20 cellular contexts compared by ENCODE assay signal in the genomic region with DNA sequence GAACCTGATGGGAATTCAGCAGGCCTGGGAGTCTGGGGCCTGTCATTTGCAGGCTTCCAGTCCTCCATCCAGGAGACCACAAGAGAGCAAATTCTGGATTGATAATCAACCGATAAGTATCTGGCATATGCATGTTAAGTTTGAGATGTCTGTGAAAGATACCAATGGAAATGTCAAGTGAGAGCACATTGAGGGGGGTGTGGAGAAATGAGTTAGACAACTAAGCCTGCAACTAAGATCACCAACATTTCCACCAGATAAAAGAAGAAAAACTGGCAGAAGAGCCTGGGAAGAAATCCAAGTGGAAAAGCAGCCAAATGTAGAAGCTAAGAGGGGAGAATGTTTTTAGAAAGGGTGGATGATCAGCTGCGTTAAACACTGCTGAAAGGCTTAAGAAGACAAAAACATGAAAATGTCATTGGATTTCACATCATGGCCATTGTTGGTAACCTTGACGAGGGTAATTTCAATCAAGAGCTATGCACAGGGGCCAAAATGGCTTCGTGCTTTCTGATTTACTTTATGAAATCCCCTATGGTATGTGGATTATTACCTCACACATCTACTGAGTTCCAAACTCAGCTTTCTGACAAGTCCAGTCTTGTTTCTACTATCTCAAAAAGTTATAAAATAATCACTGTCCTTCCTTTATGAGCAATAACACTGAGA.
DNase-seq lines count a peak whose midpoint lies in the region; ATAC-seq and TF ChIP-seq lines count a peak whose summit lies in the region.
"Had no signal": no experiment of that assay in that cellular context is flagged by ENCODE, and none has a peak within 500 bp of the region (broad histone marks: within the 10 kb centered on the region; RNA-seq: fewer than 3 reads in every experiment).

No MANE protein-coding gene starts in this region.

- H4K8ac ChIP-seq in trophoblast cell (ENCODE audit: low read depth, low read length): no peak overlapping the region

- H3K4me1 ChIP-seq in GM23248 (ENCODE audit: insufficient read depth) (no peaks in the 10 kb centered on the region), heart right ventricle (peaks cover 0 to 22% (median 16%) of the 10 kb centered on the region in 9 donors), trophoblast cell (ENCODE audit: control insufficient read depth in 1 of 2, insufficient read depth in 2 of 2, low read length in 2 of 2) (peaks cover 3 to 6% of the 10 kb centered on the region in 2 experiments), SJCRH30 (no peaks in the 10 kb centered on the region)
- H3K4me1 ChIP-seq: upper lobe of right lung had no signal

- ATAC-seq in heart right ventricle: peak in 6 of 8 donors; percentile 52 to 80 (median 58)
- no peak for ATAC-seq in activated T-cell treated with anti-CD3 and anti-CD28 coated beads, Interleukin-2, amount 50 U/mL, for 72 hours (replicated peaks in 1 of 2)
- ATAC-seq: activated CD8-positive, alpha-beta T cell treated with anti-CD3 and anti-CD28 coated beads for 36 hours; esophagus mucosa; upper lobe of right lung had no signal

- peak overlapping the region; percentile 58 for H3K14ac ChIP-seq in trophoblast cell (ENCODE audit: low read length)

- no peak overlapping the region for H3K18ac ChIP-seq in trophoblast cell (ENCODE audit: low read length)

- H3K27ac ChIP-seq in GM23248 (no peak overlapping the region), heart right ventricle (peak overlapping the region in 6 of 10 donors; percentile 7 to 39 (median 26)), trophoblast cell (ENCODE audit: low read depth, low read length) (peak overlapping the region; percentile 88), SJCRH30 (no peak overlapping the region)
- H3K27ac ChIP-seq: neutrophil, upper lobe of right lung, VCaP had no signal

- H3K4ac ChIP-seq in trophoblast cell (ENCODE audit: low read depth, low read length): no peak overlapping the region

- no peak for TF ChIP-seq CTCF in brain (conservative IDR thresholded peaks at IDR 0.05)
- no peak for TF ChIP-seq CTCF in heart right ventricle (IDR thresholded peaks at IDR 0.05)

- H3K9ac ChIP-seq in GM23248: no peak overlapping the region
- H3K9ac ChIP-seq in trophoblast cell (ENCODE audit: low read length): no peak overlapping the region

- H3K23ac ChIP-seq in trophoblast cell (ENCODE audit: low read length): no peak overlapping the region

- H3K27ac Mint-ChIP-seq in brain: peak overlapping the region; percentile 47 to 74 (median 71)
- H3K27ac Mint-ChIP-seq in activated T-cell treated with anti-CD3 and anti-CD28 coated beads, Interleukin-2, amount 50 U/mL, for 72 hours: no peak overlapping the region
- H3K27ac Mint-ChIP-seq: activated CD8-positive, alpha-beta T cell treated with anti-CD3 and anti-CD28 coated beads for 36 hours; memory B cell had no signal

- H4K91ac ChIP-seq in trophoblast cell (ENCODE audit: low read depth, low read length): peak overlapping the region; percentile 52

- H2BK5ac ChIP-seq in trophoblast cell (ENCODE audit: low read depth, low read length, poor library complexity): peak overlapping the region; percentile 95

- no peak overlapping the region for H2BK12ac ChIP-seq in trophoblast cell (ENCODE audit: low read length)

- peaks cover 20% of the 10 kb centered on the region for H3K4me1 Mint-ChIP-seq in brain
- no peaks in the 10 kb centered on the region for H3K4me1 Mint-ChIP-seq in activated T-cell treated with anti-CD3 and anti-CD28 coated beads, Interleukin-2, amount 50 U/mL, for 72 hours (ENCODE audit: low read depth)
- H3K4me1 Mint-ChIP-seq: memory B cell had no signal

- H3K4me2 ChIP-seq in GM23248 (ENCODE audit: unreplicated experiment): no peak overlapping the region
- H3K4me2 ChIP-seq in trophoblast cell (ENCODE audit: low read length): no peak overlapping the region

- H3K27me3 ChIP-seq in GM23248 (replicated peaks; ENCODE audit: insufficient read depth) (no peaks in the 10 kb centered on the region), heart right ventricle (no peaks in the 10 kb centered on the region), trophoblast cell (ENCODE audit: insufficient read depth, low read length) (no peaks in the 10 kb centered on the region), SJCRH30 (no peaks in the 10 kb centered on the region)
- H3K27me3 ChIP-seq: neutrophil, upper lobe of right lung had no signal

- H4K20me1 ChIP-seq in GM23248 (ENCODE audit: insufficient read depth): no peaks in the 10 kb centered on the region

- H3K4me3 ChIP-seq in GM23248 (no peak overlapping the region), heart right ventricle (no peak overlapping the region), trophoblast cell (ENCODE audit: low read depth, low read length) (no peak overlapping the region), SJCRH30 (no peak overlapping the region)
- H3K4me3 ChIP-seq: upper lobe of right lung had no signal

- H3K9me3 ChIP-seq in GM23248 (ENCODE audit: low read depth): no peaks in the 10 kb centered on the region
- H3K9me3 ChIP-seq in heart right ventricle: peaks cover 0 to 14% (median 0%) of the 10 kb centered on the region in 11 donors
- peaks cover 4% of the 10 kb centered on the region for H3K9me3 ChIP-seq in trophoblast cell (ENCODE audit: insufficient read depth, low read depth, low read length)
- no peaks in the 10 kb centered on the region for H3K9me3 ChIP-seq in SJCRH30 (replicated peaks)
- H3K9me3 ChIP-seq: neutrophil, upper lobe of right lung had no signal

- H3F3A ChIP-seq in GM23248 (ENCODE audit: insufficient read depth): no peaks in the 10 kb centered on the region

- no peaks in the 10 kb centered on the region for H3K36me3 Mint-ChIP-seq in brain
- H3K36me3 Mint-ChIP-seq in activated T-cell treated with anti-CD3 and anti-CD28 coated beads, Interleukin-2, amount 50 U/mL, for 72 hours (ENCODE audit: insufficient read depth in 2 of 2): no peaks in the 10 kb centered on the region

- DNase-seq in GM23248 (no peak), heart right ventricle (peak in 1 of 2 donors; percentile 31), trophoblast cell (peak in 1 of 2 donors; percentile 70), NCI-H1694 (lab: John Stamatoyannopoulos, UW) (no peak), A172 (ENCODE audit: low spot score) (no peak), SJCRH30 (no peak)
- no peak for DNase-seq in activated T-cell treated with anti-CD3 and anti-CD28 coated beads, Interleukin-2, amount 50 U/mL, for 72 hours
- DNase-seq: activated CD8-positive, alpha-beta T cell treated with anti-CD3 and anti-CD28 coated beads for 36 hours; COR-L47; cortex of kidney; GDM1; NCI-H187 treated with DMSO at 0.1 percent for 48 hours; NCI-H748 treated with DMSO at 0.1 percent for 48 hours; stimulated activated CD4-positive, alpha-beta T cell treated with anti-CD3 and anti-CD28 coated beads, Interleukin-4, amount 100 ng/mL, for 4 hours; upper lobe of right lung had no signal

- in situ Hi-C loops in GM23248 (cut with MboI): no loop called here

- peak overlapping the region; percentile 49 for H2BK120ac ChIP-seq in trophoblast cell (ENCODE audit: insufficient read depth, low read length, poor library complexity)

- H3K79me2 ChIP-seq in GM23248 (ENCODE audit: insufficient read depth) (no peaks in the 10 kb centered on the region), trophoblast cell (ENCODE audit: control insufficient read depth, insufficient read depth, low read length, poor library complexity) (no peaks in the 10 kb centered on the region)

- intact Hi-C loops in heart right ventricle (cut with DNase I): no loop called here

- H3K9me3 Mint-ChIP-seq in brain: peaks cover 3 to 21% (median 16%) of the 10 kb centered on the region in 5 experiments
- H3K9me3 Mint-ChIP-seq in activated T-cell treated with anti-CD3 and anti-CD28 coated beads, Interleukin-2, amount 50 U/mL, for 72 hours: peaks cover 2 to 5% of the 10 kb centered on the region in 2 donors

- H2AFZ ChIP-seq in GM23248 (peak overlapping the region; percentile 15), trophoblast cell (ENCODE audit: insufficient read depth, low read length, poor library complexity) (no peak overlapping the region)

- H3K79me1 ChIP-seq in trophoblast cell (ENCODE audit: low read length): peaks cover 15% of the 10 kb centered on the region

- no peaks in the 10 kb centered on the region for H3K9me2 ChIP-seq in GM23248 (ENCODE audit: insufficient read depth)

- no peak overlapping the region for H4K12ac ChIP-seq in trophoblast cell (ENCODE audit: low read depth, low read length)

- H3K36me3 ChIP-seq in GM23248 (ENCODE audit: low read depth) (no peaks in the 10 kb centered on the region), heart right ventricle (no peaks in the 10 kb centered on the region), trophoblast cell (ENCODE audit: control insufficient read depth in 1 of 2, insufficient read depth in 2 of 2, low read length in 2 of 2) (no peaks in the 10 kb centered on the region), SJCRH30 (no peaks in the 10 kb centered on the region)
- H3K36me3 ChIP-seq: neutrophil, upper lobe of right lung had no signal

- peak overlapping the region in 1 of 5 experiments; percentile 2 for H3K4me3 Mint-ChIP-seq in brain
- H3K4me3 Mint-ChIP-seq in activated T-cell treated with anti-CD3 and anti-CD28 coated beads, Interleukin-2, amount 50 U/mL, for 72 hours: no peak overlapping the region
- H3K4me3 Mint-ChIP-seq: activated CD8-positive, alpha-beta T cell treated with anti-CD3 and anti-CD28 coated beads for 36 hours; memory B cell had no signal

- WGBS in GM23248 (ENCODE audit: low coverage in 1 of 2, low lambda C conversion rate in 2 of 2, missing lambda C conversion rate in 2 of 2), 2 experiments: 51 to 54% methylated on average over 4 of the region's 4 CpGs
- WGBS in heart right ventricle, 2 donors: 36 to 38% methylated on average over 4 of the region's 4 CpGs
- WGBS in trophoblast cell (ENCODE audit: extremely low coverage, insufficient coverage, insufficient read length): no CpG with 5 or more reads among the region's 4 CpGs

- H2AK5ac ChIP-seq in trophoblast cell (ENCODE audit: low read length): no peak overlapping the region

- H3K27me3 Mint-ChIP-seq in brain: peaks cover 8% of the 10 kb centered on the region
- H3K27me3 Mint-ChIP-seq in activated T-cell treated with anti-CD3 and anti-CD28 coated beads, Interleukin-2, amount 50 U/mL, for 72 hours (ENCODE audit: low read depth): no peaks in the 10 kb centered on the region

Comparison
In these comparisons a context has a peak if more than half of its experiments do, and no peak if none do; other contexts are left out.
1. H3K27ac ChIP-seq: peak in heart right ventricle (6 of 10) and trophoblast cell (single experiment); none in GM23248 (single experiment) and SJCRH30 (single experiment).
2. ATAC-seq: peak in heart right ventricle (6 of 8); none in activated T-cell treated with anti-CD3 and anti-CD28 coated beads, Interleukin-2, amount 50 U/mL, for 72 hours (0 of 2).